Comparison of ENCODE assay signal across 18 cellular contexts in the genomic region with DNA sequence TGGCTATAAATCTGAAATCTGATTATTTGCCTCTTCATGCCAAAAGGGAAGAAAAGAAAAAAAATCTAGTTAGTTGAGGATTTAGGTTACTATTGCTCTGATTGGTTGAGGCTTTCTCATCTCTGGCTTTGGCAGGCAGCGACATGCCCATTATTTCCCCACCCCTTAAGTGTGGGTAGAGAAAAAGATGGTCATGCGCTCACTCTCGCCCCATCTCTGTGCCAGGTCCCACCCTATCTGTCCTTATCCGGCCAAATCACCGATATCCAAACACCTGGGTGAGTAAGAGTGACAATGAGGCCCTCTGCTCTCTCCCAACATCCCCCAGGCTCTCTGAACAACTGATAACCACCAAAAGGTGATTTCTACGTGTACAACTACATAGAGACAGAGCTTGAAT. TPM values are rescaled to one million over a fixed set of nuclear protein-coding genes. Genes with fewer than 3 reads are reported as not detected.
DNase-seq lines count a peak whose midpoint lies in the region; ATAC-seq, FAIRE-seq and TF ChIP-seq lines count a peak whose summit lies in the region.
"Had no signal": no experiment of that assay in that cellular context is flagged by ENCODE, and none has a peak within 500 bp of the region (broad histone marks: within the 10 kb centered on the region; RNA-seq: fewer than 3 reads in every experiment).

No MANE protein-coding gene starts in this region.

- H3K79me2 ChIP-seq in GM23338 (replicated peaks; ENCODE audit: insufficient read depth) (no peaks in the 10 kb centered on the region), PC-3 (ENCODE audit: low read length) (no peaks in the 10 kb centered on the region), H1 (ENCODE audit: control insufficient read depth in 1 of 2, insufficient read depth in 2 of 2, low read length in 2 of 2) (0 out of 4 replicates have a peak, but pooled peaks cover 0 to 2% of the 10 kb centered on the region in 2 experiments), osteoblast (ENCODE audit: insufficient read depth, low read length) (no peaks in the 10 kb centered on the region)

- no peak overlapping the region for H3K18ac ChIP-seq in H1 (ENCODE audit: extremely low read depth, low read length)

- 87% methylated on average over 6 of the region's 6 CpGs; no CpG with 5 or more reads in 1 of the 2 experiments for WGBS in H1 (ENCODE audit: extremely low coverage in 1 of 2, insufficient coverage in 1 of 2, insufficient read length in 1 of 2, insufficient replicate concordance in 2 of 2, low coverage in 1 of 2, low lambda C conversion rate in 2 of 2, missing lambda C conversion rate in 1 of 2), 2 experiments

- H3F3A ChIP-seq in GM23338 (replicated peaks; ENCODE audit: low read depth) (no peaks in the 10 kb centered on the region), PC-3 (ENCODE audit: low read length, unreplicated experiment) (no peaks in the 10 kb centered on the region)

- TF ChIP-seq POLR2A in H1 (IDR thresholded peaks at IDR 0.05; ENCODE audit: control extremely low read depth in 1 of 2, low read depth in 2 of 2, low read length in 2 of 2) = no peak

- TF ChIP-seq CTCF in GM23338 (conservative IDR thresholded peaks at IDR 0.05; ENCODE audit: low read depth in 2 of 2) (no peak), PC-3 (conservative IDR thresholded peaks at IDR 0.05; ENCODE audit: low read depth, low read length) (no peak), H1 (IDR thresholded peaks at IDR 0.05; ENCODE audit: control extremely low read depth in 1 of 3, insufficient read depth in 1 of 3, low read depth in 1 of 3, low read length in 3 of 3) (no peak), osteoblast (IDR thresholded peaks at IDR 0.05; ENCODE audit: extremely low read depth, low read depth, low read length) (no peak), coronary artery (IDR thresholded peaks at IDR 0.05) (no peak), left ventricle myocardium inferior (IDR thresholded peaks at IDR 0.05; ENCODE audit: borderline replicate concordance) (no peak)

- intact Hi-C loops in PC-3 (cut with micrococcal nuclease) = no loop called here
- intact Hi-C loops in left ventricle myocardium inferior (cut with micrococcal nuclease) = no loop called here

- DNase-seq in GM23338 (ENCODE audit: low spot score) (no peak), PC-3 (peak; percentile 10), H1 (ENCODE audit: low read depth in 1 of 2, low spot score in 2 of 2) (no peak), osteoblast (ENCODE audit: insufficient read length, low spot score, missing footprints) (no peak), coronary artery (ENCODE audit: low spot score) (no peak), left ventricle myocardium inferior (no peak), NCI-H82 treated with DMSO at 0.1 percent for 48 hours (lab: John Stamatoyannopoulos, UW; ENCODE audit: unreplicated experiment) (no peak)
- DNase-seq: CD8-positive, alpha-beta T cell; DMS79 treated with DMSO at 0.1 percent for 48 hours; NCI-H1048; NCI-H1694; NCI-H510A treated with DMSO at 0.1 percent for 48 hours; OCI-M1; Right ventricle myocardium superior; SK-N-SH had no signal

- no peak overlapping the region for H3K4me3 Mint-ChIP-seq in GM23338
- H3K4me3 Mint-ChIP-seq: CD8-positive, alpha-beta T cell had no signal

- H3K27me3 Mint-ChIP-seq in GM23338 (ENCODE audit: insufficient read depth, low read depth, poor library complexity) = peaks cover 1% of the 10 kb centered on the region

- no peak overlapping the region for H4K5ac ChIP-seq in H1 (ENCODE audit: insufficient read length, low read depth, low read length)

- H3K9me3 ChIP-seq in PC-3 (ENCODE audit: low read length) = no peaks in the 10 kb centered on the region
- no peaks in the 10 kb centered on the region for H3K9me3 ChIP-seq in H1 (ENCODE audit: insufficient read depth in 2 of 2, low read depth in 1 of 2, low read length in 1 of 2)
- no peaks in the 10 kb centered on the region for H3K9me3 ChIP-seq in osteoblast (ENCODE audit: low read depth, low read length)
- H3K9me3 ChIP-seq in left ventricle myocardium inferior (replicated peaks) = no peaks in the 10 kb centered on the region
- H3K9me3 ChIP-seq: SK-N-SH had no signal

- TF ChIP-seq EP300 in H1 (IDR thresholded peaks at IDR 0.05; ENCODE audit: borderline replicate concordance in 1 of 2, low read depth in 2 of 2, low read length in 2 of 2) = no peak

- H2BK5ac ChIP-seq in H1 (ENCODE audit: low read depth, low read length) = no peak overlapping the region

- no peak overlapping the region for H4K8ac ChIP-seq in H1 (ENCODE audit: extremely low read depth, insufficient read depth, low read length)

- FAIRE-seq in H1 (lab: Jason Lieb, UNC) = no peak
- FAIRE-seq: D721Med, G401.6, GM12892 had no signal

- no TSS peak for BruUV-seq in PC-3 (replicated peaks; lab: Mats Ljungman, UMichigan)

- H3K9ac ChIP-seq in PC-3 (ENCODE audit: low read length) = no peak overlapping the region
- H3K9ac ChIP-seq in H1 (replicated peaks in 1 of 4; ENCODE audit: extremely low read depth in 1 of 4, low read depth in 3 of 4, low read length in 3 of 4) = no peak overlapping the region
- H3K9ac ChIP-seq: SK-N-SH had no signal

- H3K79me1 ChIP-seq in H1 (ENCODE audit: low read depth, low read length) = no peaks in the 10 kb centered on the region

- H3K9me2 ChIP-seq in GM23338 (ENCODE audit: insufficient read depth) (no peaks in the 10 kb centered on the region; the same call in 1 of the 2 replicates), PC-3 (replicated peaks; ENCODE audit: low read length) (no peaks in the 10 kb centered on the region)
- H3K9me2 ChIP-seq: SK-N-SH had no signal

- H3K4ac ChIP-seq in H1 (replicated peaks; ENCODE audit: insufficient read length, low read depth, low read length) = no peak overlapping the region

- H2BK20ac ChIP-seq in H1 (ENCODE audit: low read length) = no peak overlapping the region

- no peak overlapping the region for H2BK12ac ChIP-seq in H1 (ENCODE audit: low read depth, low read length)

- POLR2A ChIA-PET in PC-3 (lab: Charles Lee; ENCODE audit: unreplicated experiment) = no interaction called here
- POLR2A ChIA-PET in H1 (lab: Charles Lee; ENCODE audit: partially characterized antibody) = interaction anchor here (1.6 kb wide), 1 partner anchor 15 kb away, joined by 3 read pairs; no protein-coding TSS in a partner anchor

- H2BK15ac ChIP-seq in H1 (ENCODE audit: low read length) = 0 out of 2 replicates have a peak overlapping the region, but pooled peaks have one; percentile 33

- no peaks in the 10 kb centered on the region for H4K20me1 ChIP-seq in GM23338 (replicated peaks; ENCODE audit: insufficient read depth)
- H4K20me1 ChIP-seq in PC-3 (ENCODE audit: low read length) = no peaks in the 10 kb centered on the region
- H4K20me1 ChIP-seq in H1 (replicated peaks in 1 of 2; ENCODE audit: control insufficient read depth in 1 of 2, insufficient read depth in 2 of 2, low read length in 2 of 2) = no peaks in the 10 kb centered on the region
- H4K20me1 ChIP-seq in osteoblast (ENCODE audit: insufficient read depth, low read length) = no peaks in the 10 kb centered on the region

- H3K56ac ChIP-seq in H1 (replicated peaks; ENCODE audit: insufficient read length, low read depth, low read length) = no peak overlapping the region

- H2BK120ac ChIP-seq in H1 (replicated peaks; ENCODE audit: low read depth, low read length) = no peak overlapping the region

- no peak overlapping the region for H4K91ac ChIP-seq in H1 (replicated peaks; ENCODE audit: insufficient read length, low read length)

- H3K27ac Mint-ChIP-seq in GM23338 = no peak overlapping the region
- H3K27ac Mint-ChIP-seq: CD8-positive, alpha-beta T cell had no signal

- no peaks in the 10 kb centered on the region for H3K27me3 ChIP-seq in GM23338 (ENCODE audit: insufficient read depth)
- H3K27me3 ChIP-seq in PC-3 (ENCODE audit: low read length) = peaks cover 87% of the 10 kb centered on the region
- H3K27me3 ChIP-seq in H1 (replicated peaks in 1 of 4; ENCODE audit: control insufficient read depth in 3 of 4, extremely low read depth in 1 of 4, insufficient read depth in 3 of 4, low read length in 3 of 4) = peaks cover 0 to 2% (median 0%) of the 10 kb centered on the region in 4 experiments; a peak in 1 of 7 replicates
- H3K27me3 ChIP-seq in osteoblast (ENCODE audit: insufficient read depth, low read length) = no peaks in the 10 kb centered on the region
- H3K27me3 ChIP-seq in left ventricle myocardium inferior (ENCODE audit: low read depth) = peaks cover 6% of the 10 kb centered on the region

- H3K4me1 Mint-ChIP-seq in GM23338 = no peaks in the 10 kb centered on the region; the same call in 2 of the 3 replicates

- ATAC-seq in GM23338 (no peak), PC-3 (no peak)
- ATAC-seq: CD8-positive, alpha-beta T cell had no signal

- H2AFZ ChIP-seq in GM23338 = peak overlapping the region; percentile 91
- H2AFZ ChIP-seq in PC-3 (ENCODE audit: low read length) = no peak overlapping the region
- peak overlapping the region; percentile 62; the same call in 1 of the 2 replicates for H2AFZ ChIP-seq in H1 (ENCODE audit: low read length)
- peak overlapping the region; percentile 10 for H2AFZ ChIP-seq in osteoblast (ENCODE audit: low read length)

- no peak overlapping the region for H3K4me2 ChIP-seq in GM23338
- H3K4me2 ChIP-seq in PC-3 (ENCODE audit: low read length) = 0 out of 2 replicates have a peak overlapping the region, but pooled peaks have one; percentile 7
- H3K4me2 ChIP-seq in H1 (ENCODE audit: insufficient read depth in 1 of 2, low read depth in 2 of 2, low read length in 2 of 2) = no peak overlapping the region
- H3K4me2 ChIP-seq in osteoblast (ENCODE audit: insufficient read depth, low read length) = no peak overlapping the region
- H3K4me2 ChIP-seq: SK-N-SH had no signal

- no peaks in the 10 kb centered on the region for H3K23me2 ChIP-seq in H1 (ENCODE audit: low read depth, low read length)

- H3K36me3 ChIP-seq in GM23338 (ENCODE audit: insufficient read depth) (no peaks in the 10 kb centered on the region), PC-3 (ENCODE audit: low read depth, low read length) (no peaks in the 10 kb centered on the region), H1 (ENCODE audit: control insufficient read depth in 2 of 4, insufficient read depth in 4 of 4, low read length in 3 of 4) (no peaks in the 10 kb centered on the region), osteoblast (ENCODE audit: insufficient read depth, low read length) (no peaks in the 10 kb centered on the region), left ventricle myocardium inferior (no peaks in the 10 kb centered on the region)

- no peak overlapping the region for H3K14ac ChIP-seq in H1 (ENCODE audit: insufficient read length)

- H3K9me3 Mint-ChIP-seq in GM23338 = no peaks in the 10 kb centered on the region
- H3K9me3 Mint-ChIP-seq: CD8-positive, alpha-beta T cell had no signal

- CTCF ChIA-PET in PC-3 (lab: Charles Lee) (no interaction called here), H1 (lab: Charles Lee; ENCODE audit: partially characterized antibody) (no interaction called here)

- no peak overlapping the region for H2AK5ac ChIP-seq in H1 (ENCODE audit: low read depth, low read length)

- no peak overlapping the region for H3K27ac ChIP-seq in GM23338 (ENCODE audit: low read depth)
- H3K27ac ChIP-seq in PC-3 (ENCODE audit: low read length) = no peak overlapping the region
- H3K27ac ChIP-seq in H1 (ENCODE audit: low read depth, low read length) = no peak overlapping the region
- no peak overlapping the region for H3K27ac ChIP-seq in osteoblast (ENCODE audit: low read depth, low read length)
- H3K27ac ChIP-seq in coronary artery = no peak overlapping the region
- H3K27ac ChIP-seq in left ventricle myocardium inferior (replicated peaks) = no peak overlapping the region

- TF ChIP-seq RAD21 in H1 (IDR thresholded peaks at IDR 0.05 in 1 of 2, conservative IDR thresholded peaks at IDR 0.05 in 1 of 2; ENCODE audit: low read depth in 2 of 2, low read length in 2 of 2) = no peak

- no peak overlapping the region for H3K23ac ChIP-seq in H1 (ENCODE audit: insufficient read length)

- H3K4me1 ChIP-seq in GM23338 (ENCODE audit: insufficient read depth) (no peaks in the 10 kb centered on the region), PC-3 (ENCODE audit: insufficient read depth, low read length) (no peaks in the 10 kb centered on the region), H1 (replicated peaks in 1 of 4; ENCODE audit: control insufficient read depth in 3 of 4, insufficient read depth in 4 of 4, low read length in 3 of 4) (no peaks in the 10 kb centered on the region), osteoblast (ENCODE audit: insufficient read depth, low read length) (peaks cover 23% of the 10 kb centered on the region), left ventricle myocardium inferior (peaks cover 20% of the 10 kb centered on the region)

- H3K4me3 ChIP-seq in GM23338 = no peak overlapping the region
- H3K4me3 ChIP-seq in PC-3 (ENCODE audit: low read length) = no peak overlapping the region
- H3K4me3 ChIP-seq in H1 (ENCODE audit: extremely low read depth in 1 of 4, insufficient read depth in 2 of 4, low read depth in 3 of 4, low read length in 4 of 4) = no peak overlapping the region
- H3K4me3 ChIP-seq in osteoblast (ENCODE audit: insufficient read depth, low read length) = no peak overlapping the region
- no peak overlapping the region for H3K4me3 ChIP-seq in coronary artery
- H3K4me3 ChIP-seq in left ventricle myocardium inferior = no peak overlapping the region

- H3K36me3 Mint-ChIP-seq in GM23338 (ENCODE audit: low read depth) = no peaks in the 10 kb centered on the region
- H3K36me3 Mint-ChIP-seq: CD8-positive, alpha-beta T cell had no signal

RNA-seq across cellular contexts. Expression of gene SNX19, which starts 31.2 kb away (rescaled TPM):
- 29.0 and 30.0 TPM in 2 replicates for total RNA-seq in GM23338 (2014; rRNA removed; shearing (Covaris generic))
- polyA plus RNA-seq in GM23338 (2016; fragmentation: Nextera tagmentation; extraction: Ambion mirVana) = 5.2 and 6.6 TPM in 2 replicates
- total RNA-seq in PC-3 (2014; rRNA removed) = 65.2 and 66.4 TPM in 2 replicates
- 22.6 and 25.2 TPM in 2 replicates for total RNA-seq in H1 (2021; fragmentation: NEBNext Ultra II Directional; extraction: Animal tissue kit (Norgen Biotek cat#: 25700))
- polyA plus RNA-seq in H1 (2011; rRNA removed) = 15.0 and 22.1 TPM in 2 replicates
- 13.6 TPM for polyA plus RNA-seq in H1 (2011; cell fraction: cytosol; rRNA removed)
- polyA plus RNA-seq in H1 (2011; cell fraction: nucleus; rRNA removed) = 36.6 TPM
- 13.1 to 15.9 TPM (median 14.2 TPM) in 4 replicates for polyA plus RNA-seq in H1 (2012, experiment 1 of 2)
- polyA plus RNA-seq in H1 (2012, experiment 2 of 2) = 2.2 TPM
- 24.6 TPM for polyA plus RNA-seq in H1 (2013, experiment 1 of 2)
- polyA plus RNA-seq in H1 (2013, experiment 2 of 2) = 25.1 TPM
- polyA minus RNA-seq in H1 (2011; rRNA and poly(A)+ RNA removed) = 67.1 and 69.1 TPM in 2 replicates
- 33.2 TPM for polyA minus RNA-seq in H1 (2011; cell fraction: cytosol; rRNA and poly(A)+ RNA removed)
- 86.2 TPM for polyA minus RNA-seq in H1 (2011; cell fraction: nucleus; rRNA and poly(A)+ RNA removed)
- total RNA-seq in osteoblast = 124 TPM in 2 replicates
- 56.0 TPM for total RNA-seq in left ventricle myocardium inferior
